8 cellular contexts compared by ENCODE assay signal in the genomic region with DNA sequence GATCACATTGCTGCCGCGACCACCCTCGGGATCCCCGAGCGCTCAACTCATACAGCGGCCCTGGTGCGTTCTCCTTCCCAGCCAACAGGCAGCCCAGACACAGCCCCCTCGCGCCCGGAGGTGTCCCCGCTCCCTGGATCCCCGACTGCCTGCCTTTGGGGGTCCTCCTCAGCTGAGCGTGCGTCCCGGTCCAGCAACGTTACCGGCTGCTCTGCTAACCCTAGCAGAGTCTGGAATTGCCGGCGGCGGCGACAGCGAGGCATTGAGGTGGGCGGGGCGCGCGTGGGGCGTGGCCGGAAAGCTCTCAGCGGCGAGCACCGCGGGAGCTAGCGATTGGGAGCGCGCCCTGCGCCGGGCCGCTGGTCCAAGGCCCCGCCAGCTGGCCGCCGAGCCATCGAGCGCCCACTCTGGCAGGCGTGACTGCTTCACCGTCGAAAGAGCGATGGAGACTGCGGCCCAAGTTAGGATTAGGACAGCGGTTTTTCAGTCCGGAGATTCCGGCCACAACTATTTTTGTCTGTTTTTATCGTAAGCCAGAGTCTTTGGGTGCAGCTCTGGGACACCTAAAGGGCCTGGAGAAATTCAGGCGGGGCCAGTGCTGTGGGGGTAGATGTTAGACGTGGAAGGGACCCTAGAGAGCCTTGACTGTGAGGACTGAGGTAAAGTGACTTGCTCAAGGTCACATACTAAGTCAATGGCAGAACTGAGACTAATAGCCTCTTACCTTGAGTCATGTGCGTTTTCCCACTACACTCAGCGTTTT. TPM values are rescaled to one million over a fixed set of nuclear protein-coding genes. Genes with fewer than 3 reads are reported as not detected.
DNase-seq lines count a peak whose midpoint lies in the region; ATAC-seq and TF ChIP-seq lines count a peak whose summit lies in the region.

HEATR5A (minus strand) TSS at position 232 of the 763 bp plus-strand sequence. CDS start 17,575 bp downstream, outside the sequence.

- no peaks in the 10 kb centered on the region for H3K9me2 ChIP-seq in hepatocyte (replicated peaks; ENCODE audit: insufficient read depth)

- ATAC-seq in GM18508 (IDR thresholded peaks at IDR 0.05; ENCODE audit: insufficient read depth, unreplicated experiment) = peak; percentile 87
- peak; percentile 98 for ATAC-seq in HG02981 (IDR thresholded peaks at IDR 0.05; ENCODE audit: unreplicated experiment)
- peak; percentile 99 for ATAC-seq in aorta (ENCODE audit: low FRiP score)

- in situ Hi-C loops in astrocyte of the cerebellum (cut with HindIII; ENCODE audit: low sequenced_read_pairs) = no loop called here

- DNase-seq in NCI-H2029 (lab: John Stamatoyannopoulos, UW) (peak; percentile 100), T-helper 22 cell (ENCODE audit: low read depth) (peak; percentile 81), astrocyte of the cerebellum (ENCODE audit: low read depth) (peak; percentile 90), hepatocyte (ENCODE audit: low spot score) (peak; percentile 98), renal cortical epithelial cell (ENCODE audit: low read depth) (peak; percentile 81), aorta (peak; percentile 97 to 99)

- peaks cover 39% of the 10 kb centered on the region for H3K79me2 ChIP-seq in hepatocyte

- TF ChIP-seq CTCF in astrocyte of the cerebellum (IDR thresholded peaks at IDR 0.05; ENCODE audit: low read depth, low read length, missing control alignments) (no peak), hepatocyte (IDR thresholded peaks at IDR 0.05; ENCODE audit: poor library complexity) (peak; percentile 29)

- intact Hi-C loops in aorta (cut with DNase I) = no loop called here

- H3K4me1 ChIP-seq in hepatocyte (ENCODE audit: insufficient read depth) = peaks cover 12% of the 10 kb centered on the region
- no peaks in the 10 kb centered on the region for H3K4me1 ChIP-seq in aorta (ENCODE audit: control insufficient read depth in 1 of 2, insufficient read depth in 2 of 2, low read length in 2 of 2)

- H3K27me3 ChIP-seq in hepatocyte (no peaks in the 10 kb centered on the region), aorta (ENCODE audit: control insufficient read depth in 1 of 2, insufficient read depth in 2 of 2, low read length in 1 of 2) (no peaks in the 10 kb centered on the region)

- no peaks in the 10 kb centered on the region for H3K9me3 ChIP-seq in hepatocyte (ENCODE audit: low read depth)
- no peaks in the 10 kb centered on the region for H3K9me3 ChIP-seq in aorta (ENCODE audit: control insufficient read depth, low read length)

- WGBS in hepatocyte (ENCODE audit: low lambda C conversion rate, missing lambda C conversion rate) = 3% methylated on average over 52 of the region's 56 CpGs
- 2% methylated on average over 51 to 56 of the region's 56 CpGs for WGBS in aorta, 2 donors

- H3K4me3 ChIP-seq in astrocyte of the cerebellum (ENCODE audit: low read depth, low read length) (peak within 1 kb of the TSS; percentile 98), hepatocyte (peak within 1 kb of the TSS; percentile 75), aorta (ENCODE audit: low read length in 2 of 2) (peak within 1 kb of the TSS; percentile 82 to 91)

- H3K27ac ChIP-seq in hepatocyte (peak within 1 kb of the TSS; percentile 81), aorta (ENCODE audit: low read depth in 1 of 2, low read length in 2 of 2) (peak within 1 kb of the TSS; percentile 19 to 66)

- H3K4me2 ChIP-seq in hepatocyte = peak within 1 kb of the TSS; percentile 84

- no peaks in the 10 kb centered on the region for H4K20me1 ChIP-seq in hepatocyte (ENCODE audit: insufficient read depth, poor library complexity, severe bottlenecking)

- peak within 1 kb of the TSS; percentile 99 for H2AFZ ChIP-seq in hepatocyte

- H3K36me3 ChIP-seq in hepatocyte (replicated peaks; ENCODE audit: insufficient read depth, low read depth) = no peaks in the 10 kb centered on the region
- no peaks in the 10 kb centered on the region for H3K36me3 ChIP-seq in aorta (ENCODE audit: control insufficient read depth in 1 of 2, insufficient read depth in 2 of 2, low read length in 1 of 2)

RNA-seq across cellular contexts. Expression of gene HEATR5A, which starts in this region (rescaled TPM):
- total RNA-seq in hepatocyte = 22.2 and 25.3 TPM in 2 replicates
- 14.9 and 17.9 TPM in 2 replicates for polyA plus RNA-seq in hepatocyte
- total RNA-seq in renal cortical epithelial cell = 22.7 and 36.0 TPM in 2 replicates
- total RNA-seq in aorta = 10 to 100 TPM; 41.3 to 53.0 TPM
- polyA plus RNA-seq in aorta = 1 to 10 TPM; 7.5 to 9.3 TPM

Comparison
In these comparisons a context has a peak if more than half of its experiments do, and no peak if none do; other contexts are left out.
1. Peak in every context shown above with its lines: DNase-seq, ATAC-seq, H3K4me3 ChIP-seq and H3K27ac ChIP-seq.